In genomic region chr3:177453087-177453844, GRCh38 we compare ENCODE assay signal across 1 cellular context.
TF ChIP-seq lines count a peak whose summit lies in the region.

No MANE protein-coding gene starts in this region.

TF ChIP-seq in HepG2, 621 proteins besides CTCF, POLR2A, EP300 and RAD21 (continued from another document):
- no peak for TF ChIP-seq TERF1 (CRISPR knock-in tag; IDR thresholded peaks at IDR 0.05)
- no peak for TF ChIP-seq ZMYM4 (CRISPR knock-in tag; IDR thresholded peaks at IDR 0.05)
- no peak for TF ChIP-seq PREB (CRISPR knock-in tag; IDR thresholded peaks at IDR 0.05)
- TF ChIP-seq ATF4 (CRISPR knock-in tag; IDR thresholded peaks at IDR 0.05): no peak
- TF ChIP-seq ZNF672 (CRISPR knock-in tag; IDR thresholded peaks at IDR 0.05): no peak
- no peak for TF ChIP-seq ZUFSP (CRISPR knock-in tag; IDR thresholded peaks at IDR 0.05; ENCODE audit: borderline replicate concordance)
- no peak for TF ChIP-seq ATAD3A (CRISPR knock-in tag; IDR thresholded peaks at IDR 0.05)
- TF ChIP-seq ZNF124 (CRISPR knock-in tag; IDR thresholded peaks at IDR 0.05): no peak
- no peak for TF ChIP-seq RNF2 (conservative IDR thresholded peaks at IDR 0.05; ENCODE audit: low read depth)
- no peak for TF ChIP-seq KMT2A (CRISPR knock-in tag; IDR thresholded peaks at IDR 0.05)
